In the genomic region with DNA sequence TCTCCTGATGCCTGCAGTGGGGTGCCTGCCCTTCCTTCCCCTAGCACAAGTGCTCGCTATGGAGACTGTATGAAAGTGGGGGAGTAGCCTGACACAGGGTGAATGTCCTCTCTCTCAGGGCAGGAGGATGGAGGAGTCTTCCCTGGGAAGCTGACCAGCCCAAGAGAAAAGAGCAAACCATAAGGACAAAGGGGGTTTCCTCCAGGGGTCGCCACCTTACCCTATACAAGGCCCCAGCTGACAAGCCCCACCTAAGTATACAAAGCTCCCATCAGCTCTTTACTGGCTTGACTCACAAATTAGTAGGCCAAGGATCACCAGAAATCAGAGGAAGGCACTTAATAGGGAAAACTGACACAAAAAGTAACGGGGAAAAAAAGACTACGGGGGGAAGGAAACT, we compare ENCODE assay signal across 20 cellular contexts. TPM values are rescaled to one million over a fixed set of nuclear protein-coding genes. Genes with fewer than 3 reads are reported as not detected.
DNase-seq lines count a peak whose midpoint lies in the region; TF ChIP-seq lines count a peak whose summit lies in the region.
"Had no signal": no experiment of that assay in that cellular context is flagged by ENCODE, and none has a peak within 500 bp of the region (broad histone marks: within the 10 kb centered on the region; RNA-seq: fewer than 3 reads in every experiment).

No MANE protein-coding gene starts in this region.

- no peaks in the 10 kb centered on the region for H3K36me3 ChIP-seq in endodermal cell (ENCODE audit: control insufficient read depth, insufficient read depth, low read length)
- H3K36me3 ChIP-seq in neural progenitor cell = no peaks in the 10 kb centered on the region
- H3K36me3 ChIP-seq: BE2C had no signal

- H3K9ac ChIP-seq in endodermal cell (ENCODE audit: extremely low read depth, low read length, poor library complexity, severe bottlenecking) (no peak overlapping the region), neural progenitor cell (no peak overlapping the region)
- H3K9ac ChIP-seq: GM23248 had no signal

- H3K27me3 Mint-ChIP-seq in endodermal cell (ENCODE audit: insufficient read depth) (peaks cover 38% of the 10 kb centered on the region), neural progenitor cell (ENCODE audit: insufficient read depth, low read depth) (peaks cover 2% of the 10 kb centered on the region)
- H3K27me3 Mint-ChIP-seq: IgD-negative memory B cell had no signal

- TF ChIP-seq CTCF in NB4 (IDR thresholded peaks at IDR 0.05; ENCODE audit: low read depth, low read length) = peak; percentile 3
- peak; percentile 62 for TF ChIP-seq CTCF in endodermal cell (conservative IDR thresholded peaks at IDR 0.05)
- peak; percentile 23 for TF ChIP-seq CTCF in neural progenitor cell (IDR thresholded peaks at IDR 0.05)

- peaks cover 23% of the 10 kb centered on the region for H3K4me1 ChIP-seq in endodermal cell (ENCODE audit: control insufficient read depth, insufficient read depth, low read length)
- H3K4me1 ChIP-seq in neural progenitor cell = peaks cover 37% of the 10 kb centered on the region
- H3K4me1 ChIP-seq: BE2C had no signal

- H3K4me1 Mint-ChIP-seq in endodermal cell (peaks cover 33% of the 10 kb centered on the region), neural progenitor cell (peaks cover 2% of the 10 kb centered on the region)
- H3K4me1 Mint-ChIP-seq: CD4-positive, CD25-positive, alpha-beta regulatory T cell; CD8-positive, alpha-beta memory T cell; IgD-negative memory B cell had no signal

- H3K36me3 Mint-ChIP-seq in endodermal cell (ENCODE audit: low read depth) (no peaks in the 10 kb centered on the region), neural progenitor cell (peaks cover 24% of the 10 kb centered on the region)
- H3K36me3 Mint-ChIP-seq: CD4-positive, CD25-positive, alpha-beta regulatory T cell had no signal

- H3F3A ChIP-seq in neural progenitor cell (ENCODE audit: low read depth) = peaks cover 18% of the 10 kb centered on the region

- H3K4me3 ChIP-seq in NB4 (ENCODE audit: low read depth, low read length) (no peak overlapping the region), endodermal cell (ENCODE audit: low read length) (no peak overlapping the region), neural progenitor cell (no peak overlapping the region)
- H3K4me3 ChIP-seq: GM12878, GM23248 had no signal

- no peak for TF ChIP-seq POLR2A in NB4 (IDR thresholded peaks at IDR 0.05; ENCODE audit: extremely low read depth, insufficient read length)

- no peaks in the 10 kb centered on the region for H3K79me2 ChIP-seq in neural progenitor cell (ENCODE audit: low read depth)

- WGBS in endodermal cell (ENCODE audit: insufficient coverage in 1 of 2, insufficient read length in 1 of 2), 2 experiments = 75% methylated on average over 3 of the region's 4 CpGs; no CpG with 5 or more reads in 1 of the 2 experiments

- DNase-seq in NB4 (ENCODE audit: low read depth) (no peak), endodermal cell (peak; percentile 72), neural progenitor cell (ENCODE audit: low spot score) (peak; percentile 35), Kasumi-1 (lab: John Stamatoyannopoulos, UW) (no peak), NK-92 (lab: John Stamatoyannopoulos, UW; ENCODE audit: unreplicated experiment) (no peak), NCI-H2107 treated with DMSO at 0.1 percent for 48 hours (lab: John Stamatoyannopoulos, UW; ENCODE audit: unreplicated experiment) (no peak), ecto neural progenitor cell (ENCODE audit: low spot score) (no peak)
- DNase-seq: ACHN; BE2C; C1 segment of cervical spinal cord; CD4-positive, CD25-positive, alpha-beta regulatory T cell; CD8-positive, alpha-beta memory T cell; COR-L47; DMS 273 treated with DMSO at 0.1 percent for 48 hours; DND-41; EL; GM23248; H7 had no signal

- H3K9me3 ChIP-seq in endodermal cell (ENCODE audit: control insufficient read depth, low read length) = no peaks in the 10 kb centered on the region
- no peaks in the 10 kb centered on the region for H3K9me3 ChIP-seq in neural progenitor cell (ENCODE audit: low read depth)
- H3K9me3 ChIP-seq: BE2C had no signal

- H3K27ac ChIP-seq in endodermal cell (ENCODE audit: low read depth, low read length) (no peak overlapping the region), neural progenitor cell (no peak overlapping the region)
- H3K27ac ChIP-seq: GM23248 had no signal

- H3K4me3 Mint-ChIP-seq in endodermal cell (no peak overlapping the region), neural progenitor cell (no peak overlapping the region)
- H3K4me3 Mint-ChIP-seq: CD4-positive, CD25-positive, alpha-beta regulatory T cell; CD8-positive, alpha-beta memory T cell; IgD-negative memory B cell had no signal

- no peak overlapping the region for H3K27ac Mint-ChIP-seq in endodermal cell
- no peak overlapping the region for H3K27ac Mint-ChIP-seq in neural progenitor cell
- H3K27ac Mint-ChIP-seq: CD4-positive, CD25-positive, alpha-beta regulatory T cell; CD8-positive, alpha-beta memory T cell; IgD-negative memory B cell had no signal

- no peaks in the 10 kb centered on the region for H3K9me3 Mint-ChIP-seq in endodermal cell
- no peaks in the 10 kb centered on the region for H3K9me3 Mint-ChIP-seq in neural progenitor cell
- H3K9me3 Mint-ChIP-seq: CD4-positive, CD25-positive, alpha-beta regulatory T cell; CD8-positive, alpha-beta memory T cell; IgD-negative memory B cell had no signal

- H4K20me1 ChIP-seq in neural progenitor cell (ENCODE audit: low read depth) = no peaks in the 10 kb centered on the region

- H3K27me3 ChIP-seq in endodermal cell (ENCODE audit: control insufficient read depth, insufficient read depth, low read length, poor library complexity, severe bottlenecking) (no peaks in the 10 kb centered on the region), neural progenitor cell (peaks cover 13% of the 10 kb centered on the region)
- H3K27me3 ChIP-seq: BE2C had no signal

- H3K4me2 ChIP-seq in neural progenitor cell = no peak overlapping the region

- H2AFZ ChIP-seq in neural progenitor cell (replicated peaks) = no peak overlapping the region
- H2AFZ ChIP-seq: GM23248 had no signal

RNA-seq across cellular contexts. Expression of gene PLAGL1, which starts 54.1 kb away (rescaled TPM):
- 1 to 10 TPM; 1.4 to 1.6 TPM for total RNA-seq in endodermal cell
- polyA plus RNA-seq in endodermal cell (2013, experiment 1 of 2) = 87.8 TPM
- 69.3 TPM for polyA plus RNA-seq in endodermal cell (2013, experiment 2 of 2)
- 5.1 and 5.6 TPM in 2 replicates for total RNA-seq in neural progenitor cell (ENCODE audit: low replicate concordance)

Comparison
In these comparisons a context has a peak if more than half of its experiments do, and no peak if none do; other contexts are left out.
1. DNase-seq: peak in endodermal cell (single experiment) and neural progenitor cell (single experiment); none in NB4 (single experiment), Kasumi-1 (0 of 2), NK-92 (single experiment), NCI-H2107 treated with DMSO at 0.1 percent for 48 hours (single experiment) and ecto neural progenitor cell (single experiment).
2. CTCF ChIP-seq: peak in every context shown above with its lines; median percentile 62 in endodermal cell; 23 in neural progenitor cell; 3 in NB4.